26 cellular contexts compared by ENCODE assay signal in genomic region chr1:203225054-203225453, GRCh38. TPM values are rescaled to one million over a fixed set of nuclear protein-coding genes. Genes with fewer than 3 reads are reported as not detected.
"Had no signal": no experiment of that assay in that cellular context is flagged by ENCODE, and none has a peak within 500 bp of the region (broad histone marks: within the 10 kb centered on the region; RNA-seq: fewer than 3 reads in every experiment).

No MANE protein-coding gene starts in this region.

- H3K9me3 ChIP-seq: colonic mucosa, esophagus squamous epithelium, gastroesophageal sphincter, left ventricle myocardium inferior, lower lobe of right lung, psoas muscle, right lobe of liver, spleen, testis, transverse colon had no signal

- H3K27me3 ChIP-seq: colonic mucosa, right lobe of liver, testis, transverse colon had no signal

- DNase-seq: colonic mucosa; dermis blood vessel endothelial cell; esophagus squamous epithelium; foreskin fibroblast; glutamatergic neuron; kidney; left cardiac atrium; left ventricle myocardium inferior; lower lobe of right lung; naive B cell; psoas muscle; retina; right lobe of liver; spleen; stimulated activated CD4-positive, alpha-beta T cell treated with anti-CD3 and anti-CD28 coated beads, Interleukin-15, amount 100 ng/mL, for 24 hours; stimulated activated CD4-positive, alpha-beta T cell treated with anti-CD3 and anti-CD28 coated beads, Interleukin-1b, Interleukin-23, amount 100 ng/mL, for 48 hours; stimulated activated CD4-positive, alpha-beta T cell treated with anti-CD3 and anti-CD28 coated beads, Interleukin-4, amount 100 ng/mL, for 4 hours; stimulated activated naive B cell treated with anti-CD40 and anti-IgM and Interleukin-4, amounts not matched to agents 10 μg/mL and 1 μg/mL and 100 μg/mL, for 72 hours; stimulated activated naive CD8-positive, alpha-beta T cell treated with anti-CD3 and anti-CD28 coated beads, Interleukin-15, amount 100 ng/mL, for 72 hours; testis; transverse colon had no signal

- H3K4me1 ChIP-seq: colonic mucosa, esophagus squamous epithelium, gastroesophageal sphincter, left ventricle myocardium inferior, lower lobe of right lung, psoas muscle, right lobe of liver, testis, transverse colon had no signal

- ATAC-seq: gastroesophageal sphincter; left cardiac atrium; lower lobe of right lung; psoas muscle; right lobe of liver; stimulated activated naive B cell treated with anti-CD40 and anti-IgM and Interleukin-4, amounts not matched to agents 10 μg/mL and 1 μg/mL and 100 μg/mL, for 72 hours; stimulated activated naive CD8-positive, alpha-beta T cell treated with anti-CD3 and anti-CD28 coated beads, Interleukin-15, amount 100 ng/mL, for 72 hours had no signal

- H3K36me3 ChIP-seq: colonic mucosa, esophagus squamous epithelium, gastroesophageal sphincter, left ventricle myocardium inferior, lower lobe of right lung, right lobe of liver, transverse colon had no signal

- H3K27ac ChIP-seq: colonic mucosa, esophagus squamous epithelium, gastroesophageal sphincter, left ventricle myocardium inferior, lower lobe of right lung, psoas muscle, right lobe of liver, spleen, testis, transverse colon had no signal

- H3K4me3 ChIP-seq: colonic mucosa, esophagus squamous epithelium, gastroesophageal sphincter, left ventricle myocardium inferior, lower lobe of right lung, psoas muscle, right lobe of liver, spleen, testis, transverse colon had no signal

RNA-seq across cellular contexts. Expression of gene CHIT1, which starts 4.4 kb away (rescaled TPM):
- total RNA-seq: epithelial cell of proximal tubule, left ventricle myocardium inferior had no signal

RNA-seq across cellular contexts. Expression of gene CHI3L1, which starts 38.5 kb away (rescaled TPM):
- total RNA-seq: left ventricle myocardium inferior had no signal

RNA-seq across cellular contexts. Expression of gene MYBPH, which starts 49.4 kb away (rescaled TPM):
- total RNA-seq: colonic mucosa, dermis blood vessel endothelial cell, epithelial cell of proximal tubule, esophagus squamous epithelium, gastroesophageal sphincter, kidney, left cardiac atrium, left ventricle myocardium inferior, lower lobe of right lung, mesothelial cell of epicardium, mucosa of gallbladder, subcutaneous adipose tissue, transverse colon had no signal
